In the genomic region with DNA sequence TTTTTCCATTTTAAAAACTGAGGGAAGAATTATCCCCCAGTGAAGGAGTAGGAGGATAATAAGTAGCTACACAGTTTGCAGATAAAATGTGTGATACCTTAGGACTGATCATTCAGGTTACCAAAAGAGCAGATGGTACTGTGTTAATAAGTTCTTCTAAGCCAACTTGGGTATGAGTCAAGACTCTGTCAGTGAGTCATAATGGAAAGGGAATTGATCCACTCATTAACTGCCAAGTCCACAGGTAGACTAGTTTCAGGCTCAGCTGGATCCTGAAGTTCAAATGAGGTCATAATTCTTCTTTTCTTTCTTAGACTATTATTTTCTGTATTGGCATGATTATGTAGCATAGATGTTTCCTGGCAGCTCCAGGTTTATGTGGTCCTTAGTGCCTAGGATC, we compare ENCODE assay signal across 10 cellular contexts.
DNase-seq lines count a peak whose midpoint lies in the region; ATAC-seq, FAIRE-seq and TF ChIP-seq lines count a peak whose summit lies in the region.
"Had no signal": no experiment of that assay in that cellular context is flagged by ENCODE, and none has a peak within 500 bp of the region (broad histone marks: within the 10 kb centered on the region; RNA-seq: fewer than 3 reads in every experiment).

No MANE protein-coding gene starts in this region.

- DNase-seq in DMS 273 treated with DMSO at 0.1 percent for 48 hours (lab: John Stamatoyannopoulos, UW) (peak; percentile 53), astrocyte (ENCODE audit: low read depth) (no peak), dermis blood vessel endothelial cell (no peak), NCI-H187 treated with DMSO at 0.1 percent for 48 hours (lab: John Stamatoyannopoulos, UW) (no peak), D721Med (ENCODE audit: insufficient read length, low spot score) (no peak), A673 (ENCODE audit: low spot score) (no peak)
- DNase-seq: DND-41, Kasumi-1 had no signal

- H3K27ac ChIP-seq in astrocyte (ENCODE audit: low read depth, low read length) (no peak overlapping the region), A673 (ENCODE audit: low read depth, low read length, poor library complexity, severe bottlenecking) (no peak overlapping the region)

- H3K9me3 Mint-ChIP-seq in astrocyte (ENCODE audit: unreplicated experiment), result no peaks in the 10 kb centered on the region

- POLR2A ChIA-PET in A673 (lab: Charles Lee; ENCODE audit: low non-redundant PET), result no interaction called here

- H3K4me3 ChIP-seq in astrocyte (ENCODE audit: insufficient read depth, low read depth, low read length), result no peak overlapping the region
- no peak overlapping the region for H3K4me3 ChIP-seq in A673 (ENCODE audit: low read depth, low read length, poor library complexity, severe bottlenecking)

- intact Hi-C loops in A673 (cut with micrococcal nuclease; ENCODE audit: unreplicated experiment), result no loop called here

- H4K20me1 ChIP-seq in astrocyte (ENCODE audit: insufficient read depth, low read length), result peaks cover 27% of the 10 kb centered on the region

- no peak overlapping the region for H3K4me2 ChIP-seq in astrocyte (ENCODE audit: low read length)

- no TSS peak for BruUV-seq in A673 (replicated peaks; lab: Mats Ljungman, UMichigan)

- H3K27me3 ChIP-seq in astrocyte (ENCODE audit: insufficient read depth, low read length), result no peaks in the 10 kb centered on the region
- no peaks in the 10 kb centered on the region for H3K27me3 ChIP-seq in A673 (replicated peaks; ENCODE audit: insufficient read depth, low read depth, low read length, poor library complexity)

- H3K4me1 ChIP-seq in astrocyte (ENCODE audit: insufficient read depth, low read length) (no peaks in the 10 kb centered on the region), A673 (ENCODE audit: insufficient read depth, low read length, poor library complexity, severe bottlenecking) (no peaks in the 10 kb centered on the region)

- H3K9ac ChIP-seq in astrocyte (ENCODE audit: low read length), result no peak overlapping the region

- no peaks in the 10 kb centered on the region for H3K79me2 ChIP-seq in astrocyte (ENCODE audit: insufficient read depth, low read length)

- peaks cover 2% of the 10 kb centered on the region for H3K27me3 Mint-ChIP-seq in astrocyte (ENCODE audit: low read depth, unreplicated experiment)

- no peaks in the 10 kb centered on the region for H3K36me3 ChIP-seq in astrocyte (ENCODE audit: insufficient read depth, low read length)
- H3K36me3 ChIP-seq in A673 (ENCODE audit: insufficient read depth, low read length, poor library complexity, severe bottlenecking), result no peaks in the 10 kb centered on the region

- peaks cover 24% of the 10 kb centered on the region for H3K36me3 Mint-ChIP-seq in astrocyte (ENCODE audit: low read depth, unreplicated experiment)

- FAIRE-seq in astrocyte (lab: Jason Lieb, UNC) (peak; percentile 9), D721Med (lab: Jason Lieb, UNC) (no peak)

- H3K9me3 ChIP-seq in astrocyte (ENCODE audit: insufficient read depth, low read depth, low read length) (no peaks in the 10 kb centered on the region), A673 (ENCODE audit: low read depth, low read length, poor library complexity, severe bottlenecking) (no peaks in the 10 kb centered on the region)

- H2AFZ ChIP-seq in astrocyte (ENCODE audit: low read depth, low read length), result no peak overlapping the region

- ATAC-seq in GM19328 (IDR thresholded peaks at IDR 0.05; ENCODE audit: unreplicated experiment) (peak; percentile 65), HG03103 (IDR thresholded peaks at IDR 0.05; ENCODE audit: low read depth, unreplicated experiment) (peak; percentile 92)

- CTCF ChIA-PET in A673 (lab: Charles Lee), result no interaction called here

- no peak overlapping the region for H3K4me3 Mint-ChIP-seq in astrocyte (ENCODE audit: unreplicated experiment)

- no peak overlapping the region for H3K27ac Mint-ChIP-seq in astrocyte (ENCODE audit: unreplicated experiment)

- H3K4me1 Mint-ChIP-seq in astrocyte (ENCODE audit: low read depth, unreplicated experiment), result peaks cover 8% of the 10 kb centered on the region

- TF ChIP-seq CTCF in astrocyte (IDR thresholded peaks at IDR 0.05; ENCODE audit: insufficient read depth, low read depth, low read length) (no peak), D721Med (IDR thresholded peaks at IDR 0.05; ENCODE audit: insufficient read depth, missing control alignments) (no peak), A673 (conservative IDR thresholded peaks at IDR 0.05; ENCODE audit: low read depth, low read length) (no peak)
